ENCODE assay signal across 31 cellular contexts in genomic region chr16:59440-60059, GRCh38. TPM values are rescaled to one million over a fixed set of nuclear protein-coding genes. Genes with fewer than 3 reads are reported as not detected.
"Had no signal": no experiment of that assay in that cellular context is flagged by ENCODE, and none has a peak within 500 bp of the region (broad histone marks: within the 10 kb centered on the region; RNA-seq: fewer than 3 reads in every experiment).

No MANE protein-coding gene starts in this region.

- H3K4me2 ChIP-seq: PC-9 had no signal

- H3K9me3 ChIP-seq: SJCRH30 had no signal

- H3K4me3 ChIP-seq: PC-9, SJCRH30, SK-N-MC had no signal

- FAIRE-seq: bronchial epithelial cell, RCC 7860 had no signal

- H3K27me3 ChIP-seq: SJCRH30 had no signal

- DNase-seq: activated CD4-positive, alpha-beta memory T cell treated with anti-CD3 and anti-CD28 coated beads, Interleukin-2, amount 10 ng/mL, durations not matched to agents 7 days and 5 days; activated CD4-positive, alpha-beta T cell treated with anti-CD3 and anti-CD28 coated beads for 1 hour; activated CD4-positive, alpha-beta T cell treated with anti-CD3 and anti-CD28 coated beads for 48 hours; activated CD4-positive, CD25-positive, alpha-beta regulatory T cell; activated CD8-positive, alpha-beta memory T cell treated with anti-CD3 and anti-CD28 coated beads for 24 hours; activated CD8-positive, alpha-beta memory T cell treated with anti-CD3 and anti-CD28 coated beads, Interleukin-2, amount 10 ng/mL, durations not matched to agents 7 days and 5 days; activated CD8-positive, alpha-beta memory T cell treated with anti-CD3 and anti-CD28 coated beads, Interleukin-2, amount 50 U/mL, for 48 hours; activated effector memory CD4-positive, alpha-beta T cell treated with Interleukin-2 at 50 U/mL for 16 hours; activated naive CD4-positive, alpha-beta T cell treated with anti-CD3 and anti-CD28 coated beads, Interleukin-2, amount 10 ng/mL, durations not matched to agents 7 days and 5 days; activated naive CD8-positive, alpha-beta T cell treated with anti-CD3 and anti-CD28 coated beads, Interleukin-2, amount 50 U/mL, for 24 hours; activated T-cell treated with anti-CD3 and anti-CD28 coated beads, Interleukin-2, amount 50 U/mL, for 48 hours; anterior cingulate cortex; NCI-H1092 treated with DMSO at 0.1 percent for 48 hours; NCI-H1417; NCI-H146; NCI-H187; NCI-H2029 treated with DMSO at 0.1 percent for 48 hours; NCI-H2171 treated with DMSO at 0.1 percent for 48 hours; NCI-H226; NCI-H446 treated with DMSO at 0.1 percent for 48 hours; NCI-H524; NCI-H69; PC-9; SHP77; SJCRH30; T1000; WERI-Rb-1 had no signal

- ATAC-seq: activated CD8-positive, alpha-beta memory T cell treated with anti-CD3 and anti-CD28 coated beads, Interleukin-2, amount 10 ng/mL, durations not matched to agents 7 days and 5 days; activated naive CD8-positive, alpha-beta T cell treated with anti-CD3 and anti-CD28 coated beads, Interleukin-2, amount 50 U/mL, for 24 hours had no signal

- H2AFZ ChIP-seq: PC-9 had no signal

- H3K27ac ChIP-seq: PC-9, SJCRH30, SK-N-MC, WERI-Rb-1 had no signal

- H3K4me1 ChIP-seq: SJCRH30 had no signal

RNA-seq across cellular contexts. Expression of gene RHBDF1, which starts 12.9 kb away (rescaled TPM):
- total RNA-seq: T-helper 2 cell treated with Interferon-gamma antibody and Interleukin-4, amounts not matched to agents 100 ng/mL and 5 ng/mL, for 36 hours had no signal
